In genomic region chr12:95402096-95402495, GRCh38 we compare ENCODE assay signal across 22 cellular contexts.
"Had no signal": no experiment of that assay in that cellular context is flagged by ENCODE, and none has a peak within 500 bp of the region (broad histone marks: within the 10 kb centered on the region; RNA-seq: fewer than 3 reads in every experiment).

No MANE protein-coding gene starts in this region.

- H3K9ac ChIP-seq: KMS-11 had no signal

- H3K36me3 Mint-ChIP-seq: activated CD4-positive, alpha-beta memory T cell treated with anti-CD3 and anti-CD28 coated beads for 36 hours; activated naive CD4-positive, alpha-beta T cell treated with anti-CD3 and anti-CD28 coated beads, Interleukin-2, amount 10 ng/mL, durations not matched to agents 7 days and 5 days; activated naive CD8-positive, alpha-beta T cell treated with anti-CD3 and anti-CD28 coated beads for 36 hours had no signal

- H3K36me3 ChIP-seq: brain microvascular endothelial cell, cardiac muscle cell, Peyer's patch had no signal

- H3K9me3 ChIP-seq: Peyer's patch had no signal

- H3K4me1 ChIP-seq: Peyer's patch had no signal

- H3K4me3 ChIP-seq: cardiac muscle cell, Peyer's patch had no signal

- H3K9me3 Mint-ChIP-seq: activated CD4-positive, alpha-beta memory T cell treated with anti-CD3 and anti-CD28 coated beads for 36 hours; activated CD4-positive, alpha-beta T cell treated with anti-CD3 and anti-CD28 coated beads, Interleukin-2, amount 10 ng/mL, durations not matched to agents 7 days and 5 days; activated naive CD4-positive, alpha-beta T cell treated with anti-CD3 and anti-CD28 coated beads, Interleukin-2, amount 10 ng/mL, durations not matched to agents 7 days and 5 days; activated naive CD8-positive, alpha-beta T cell treated with anti-CD3 and anti-CD28 coated beads for 36 hours; activated T-cell treated with anti-CD3 and anti-CD28 coated beads, Interleukin-2, amount 50 U/mL, for 72 hours; activated T-helper 2 cell treated with anti-CD3 and anti-CD28 coated beads, Interferon-gamma antibody, Interleukin-2, Interleukin-4, amounts not matched to agents 10 μg/mL and 5 μg/mL and 100 μg/mL, durations not matched to agents 14 hours and 24 hours and 36 hours had no signal

- H3K27me3 ChIP-seq: brain microvascular endothelial cell, cardiac muscle cell, Peyer's patch had no signal

- H3K27ac ChIP-seq: brain microvascular endothelial cell, cardiac muscle cell, KMS-11, Peyer's patch had no signal

- DNase-seq: activated CD4-positive, alpha-beta memory T cell treated with anti-CD3 and anti-CD28 coated beads for 36 hours; activated CD4-positive, alpha-beta T cell treated with anti-CD3 and anti-CD28 coated beads, Interleukin-2, amount 10 ng/mL, durations not matched to agents 7 days and 5 days; activated CD4-positive, CD25-positive, alpha-beta regulatory T cell; activated CD8-positive, alpha-beta memory T cell treated with anti-CD3 and anti-CD28 coated beads, Interleukin-2, amount 50 U/mL, for 4 hours; activated gamma-delta T cell treated with Interleukin-2 at 50 U/mL for 16 hours; activated naive CD4-positive, alpha-beta T cell treated with anti-CD3 and anti-CD28 coated beads, Interleukin-2, amount 10 ng/mL, durations not matched to agents 7 days and 5 days; activated naive CD8-positive, alpha-beta T cell treated with anti-CD3 and anti-CD28 coated beads for 36 hours; activated T-cell treated with anti-CD3 and anti-CD28 coated beads, Interleukin-2, amount 50 U/mL, for 72 hours; brain microvascular endothelial cell; NCI-H1092; NCI-H1417; NCI-H1694; NCI-H2029; NCI-H2107; NCI-H510A treated with DMSO at 0.1 percent for 48 hours; Peyer's patch; SHP77; T-helper 17 cell; T-helper 9 cell had no signal

- H3K27ac Mint-ChIP-seq: activated CD4-positive, alpha-beta memory T cell treated with anti-CD3 and anti-CD28 coated beads for 36 hours; activated CD4-positive, alpha-beta T cell treated with anti-CD3 and anti-CD28 coated beads, Interleukin-2, amount 10 ng/mL, durations not matched to agents 7 days and 5 days; activated naive CD4-positive, alpha-beta T cell treated with anti-CD3 and anti-CD28 coated beads, Interleukin-2, amount 10 ng/mL, durations not matched to agents 7 days and 5 days; activated naive CD8-positive, alpha-beta T cell treated with anti-CD3 and anti-CD28 coated beads for 36 hours; activated T-cell treated with anti-CD3 and anti-CD28 coated beads, Interleukin-2, amount 50 U/mL, for 72 hours; activated T-helper 2 cell treated with anti-CD3 and anti-CD28 coated beads, Interferon-gamma antibody, Interleukin-2, Interleukin-4, amounts not matched to agents 10 μg/mL and 5 μg/mL and 100 μg/mL, durations not matched to agents 14 hours and 24 hours and 36 hours had no signal

- H3K4me2 ChIP-seq: KMS-11 had no signal

- H3K4me3 Mint-ChIP-seq: activated CD4-positive, alpha-beta memory T cell treated with anti-CD3 and anti-CD28 coated beads for 36 hours; activated CD4-positive, alpha-beta T cell treated with anti-CD3 and anti-CD28 coated beads, Interleukin-2, amount 10 ng/mL, durations not matched to agents 7 days and 5 days; activated naive CD4-positive, alpha-beta T cell treated with anti-CD3 and anti-CD28 coated beads, Interleukin-2, amount 10 ng/mL, durations not matched to agents 7 days and 5 days; activated naive CD8-positive, alpha-beta T cell treated with anti-CD3 and anti-CD28 coated beads for 36 hours; activated T-cell treated with anti-CD3 and anti-CD28 coated beads, Interleukin-2, amount 50 U/mL, for 72 hours; T-helper 17 cell had no signal
